In genomic region chrX:48597353-48598264, GRCh38 we compare ENCODE assay signal across 8 cellular contexts. TPM values are rescaled to one million over a fixed set of nuclear protein-coding genes. Genes with fewer than 3 reads are reported as not detected.
DNase-seq lines count a peak whose midpoint lies in the region; ATAC-seq and TF ChIP-seq lines count a peak whose summit lies in the region.

Gene WDR13, plus strand, starts transcription at chrX:48597492. Its CDS starts 505 bp downstream, at chrX:48597997.

- peaks cover 13% of the 10 kb centered on the region for H3K4me1 Mint-ChIP-seq in activated CD4-positive, alpha-beta T cell treated with anti-CD3 and anti-CD28 coated beads, Interleukin-2, amount 10 ng/mL, durations not matched to agents 24 days and 14 days

- H3K4me3 ChIP-seq in colonic mucosa = peak within 1 kb of the TSS; percentile 51

- DNase-seq in AG20443 (ENCODE audit: low spot score) = peak; percentile 95
- peak; percentile 86 for DNase-seq in NCI-H526 treated with DMSO at 0.1 percent for 48 hours (lab: John Stamatoyannopoulos, UW)
- peak; percentile 97 for DNase-seq in activated CD4-positive, alpha-beta T cell treated with anti-CD3 and anti-CD28 coated beads, Interleukin-2, amount 10 ng/mL, durations not matched to agents 24 days and 14 days
- DNase-seq in colonic mucosa = peak; percentile 94
- DNase-seq in kidney tubule cell (ENCODE audit: low spot score) = peak; percentile 95
- peak; percentile 71 to 83 for DNase-seq in stimulated activated CD4-positive, alpha-beta T cell treated with anti-CD3 and anti-CD28 coated beads, Interleukin-1b, Interleukin-23, amount 100 ng/mL, for 1 hour (ENCODE audit: low read depth in 2 of 2)

- peak within 1 kb of the TSS; percentile 96 for H3K27ac ChIP-seq in colonic mucosa

- no peak for TF ChIP-seq CTCF in colonic mucosa (IDR thresholded peaks at IDR 0.05)

- H3K27me3 ChIP-seq in colonic mucosa = no peaks in the 10 kb centered on the region

- H3K27me3 Mint-ChIP-seq in activated CD4-positive, alpha-beta T cell treated with anti-CD3 and anti-CD28 coated beads, Interleukin-2, amount 10 ng/mL, durations not matched to agents 24 days and 14 days = peaks cover 2% of the 10 kb centered on the region

- H3K9me3 ChIP-seq in colonic mucosa = no peaks in the 10 kb centered on the region

- intact Hi-C loops in activated CD4-positive, alpha-beta T cell treated with anti-CD3 and anti-CD28 coated beads, Interleukin-2, amount 10 ng/mL, durations not matched to agents 24 days and 14 days (cut with micrococcal nuclease) = loop anchor here (1.0 kb wide), 2 partner anchors 23 to 122 kb away; partner anchors contain the start of gene RBM3
- intact Hi-C loops in colonic mucosa (cut with DNase I) = no loop called here

- TF ChIP-seq POLR2A in GM19193 (IDR thresholded peaks at IDR 0.05; ENCODE audit: extremely low read depth, insufficient read depth, insufficient read length) = peak; percentile 69

- H3K36me3 ChIP-seq in colonic mucosa = no peaks in the 10 kb centered on the region

- peaks cover 3% of the 10 kb centered on the region for H3K9me3 Mint-ChIP-seq in activated CD4-positive, alpha-beta T cell treated with anti-CD3 and anti-CD28 coated beads, Interleukin-2, amount 10 ng/mL, durations not matched to agents 24 days and 14 days

- H3K4me3 Mint-ChIP-seq in activated CD4-positive, alpha-beta T cell treated with anti-CD3 and anti-CD28 coated beads, Interleukin-2, amount 10 ng/mL, durations not matched to agents 24 days and 14 days = peak within 1 kb of the TSS; percentile 98

- peak; percentile 69 for ATAC-seq in HG03442 (IDR thresholded peaks at IDR 0.05; ENCODE audit: unreplicated experiment)

- H3K36me3 Mint-ChIP-seq in activated CD4-positive, alpha-beta T cell treated with anti-CD3 and anti-CD28 coated beads, Interleukin-2, amount 10 ng/mL, durations not matched to agents 24 days and 14 days (ENCODE audit: low read depth) = peaks cover 12% of the 10 kb centered on the region

- no peaks in the 10 kb centered on the region for H3K4me1 ChIP-seq in colonic mucosa

- H3K9ac ChIP-seq in colonic mucosa (ENCODE audit: low read depth in 2 of 2, low read length in 2 of 2) = peak within 1 kb of the TSS; percentile 63 to 81

- peak within 1 kb of the TSS; percentile 100 for H3K27ac Mint-ChIP-seq in activated CD4-positive, alpha-beta T cell treated with anti-CD3 and anti-CD28 coated beads, Interleukin-2, amount 10 ng/mL, durations not matched to agents 24 days and 14 days

RNA-seq across cellular contexts. Expression of gene WDR13, which starts in this region (rescaled TPM):
- total RNA-seq in activated CD4-positive, alpha-beta T cell treated with anti-CD3 and anti-CD28 coated beads, Interleukin-2, amount 10 ng/mL, durations not matched to agents 24 days and 14 days = 43.8 and 44.9 TPM in 2 replicates
- 100 to 1,000 TPM in 1 of 2 donors, 10 to 100 TPM in 1; 90.4 to 121 TPM for total RNA-seq in colonic mucosa

Comparison
In these comparisons a context has a peak if more than half of its experiments do, and no peak if none do; other contexts are left out.
1. Peak in every context shown above with its lines: DNase-seq, ATAC-seq, H3K4me3 ChIP-seq and H3K27ac ChIP-seq.